ENCODE assay signal across 9 cellular contexts in the genomic region with DNA sequence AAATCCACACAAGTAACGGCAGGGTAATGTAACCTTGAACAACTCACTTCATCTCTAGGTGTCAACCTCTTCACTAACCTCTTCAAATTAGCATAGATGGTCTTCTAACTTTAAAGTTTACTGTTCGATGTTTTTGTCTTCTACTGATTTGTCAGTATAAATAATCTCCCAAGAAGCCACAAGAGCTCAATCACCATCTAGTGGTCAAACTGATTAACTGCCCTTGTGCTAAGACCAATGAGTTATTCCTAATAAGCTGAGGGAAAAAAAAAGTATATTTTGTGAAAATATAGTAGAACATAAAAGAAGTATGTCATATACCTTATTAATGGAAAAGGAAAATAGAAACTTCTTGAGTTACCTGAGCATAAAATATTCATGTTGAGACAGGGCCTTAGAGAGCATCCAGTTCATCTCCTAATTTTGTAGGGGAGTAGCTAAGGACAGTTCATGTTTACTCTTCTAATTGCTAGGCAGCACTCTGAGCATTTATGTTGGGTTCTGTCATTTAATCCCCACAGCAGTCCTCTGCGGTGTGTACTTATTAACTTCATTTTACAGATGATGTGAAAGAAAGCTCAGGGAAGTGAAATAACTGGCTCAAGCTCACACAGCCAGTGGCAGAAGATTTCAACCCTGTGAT.
DNase-seq lines count a peak whose midpoint lies in the region; ATAC-seq and TF ChIP-seq lines count a peak whose summit lies in the region.
"Had no signal": no experiment of that assay in that cellular context is flagged by ENCODE, and none has a peak within 500 bp of the region (broad histone marks: within the 10 kb centered on the region; RNA-seq: fewer than 3 reads in every experiment).

No MANE protein-coding gene starts in this region.

- DNase-seq in CMK (ENCODE audit: low read depth) (peak; percentile 1), HS-5 (ENCODE audit: low read depth) (peak; percentile 49), SK-MEL-5 (ENCODE audit: low read depth, low spot score) (peak; percentile 71), fibroblast of mammary gland (ENCODE audit: low read depth) (peak; percentile 83), non-pigmented ciliary epithelial cell (ENCODE audit: low read depth) (peak; percentile 49)
- no peak for DNase-seq in activated CD4-positive, CD25-positive, alpha-beta regulatory T cell treated with anti-CD3 and anti-CD28 coated beads, Interleukin-2, amount 50 U/mL, for 72 hours

- in situ Hi-C loops in SK-MEL-5 (cut with HindIII; ENCODE audit: low pct_unique_long_range_greater_than_20kb, low sequenced_read_pairs) = no loop called here

- no peak overlapping the region for H3K4me3 ChIP-seq in fibroblast of mammary gland (ENCODE audit: control insufficient read depth, low read depth, low read length)
- H3K4me3 ChIP-seq: SK-N-MC had no signal

- ATAC-seq in GM19023 (IDR thresholded peaks at IDR 0.05; ENCODE audit: unreplicated experiment) = peak; percentile 72
- no peak for ATAC-seq in HG02884 (IDR thresholded peaks at IDR 0.05; ENCODE audit: unreplicated experiment)

- peak; percentile 89 for TF ChIP-seq CTCF in fibroblast of mammary gland (conservative IDR thresholded peaks at IDR 0.05; ENCODE audit: control insufficient read depth, insufficient read depth, low read depth, low read length)
